ENCODE assay signal across 17 cellular contexts in the genomic region with DNA sequence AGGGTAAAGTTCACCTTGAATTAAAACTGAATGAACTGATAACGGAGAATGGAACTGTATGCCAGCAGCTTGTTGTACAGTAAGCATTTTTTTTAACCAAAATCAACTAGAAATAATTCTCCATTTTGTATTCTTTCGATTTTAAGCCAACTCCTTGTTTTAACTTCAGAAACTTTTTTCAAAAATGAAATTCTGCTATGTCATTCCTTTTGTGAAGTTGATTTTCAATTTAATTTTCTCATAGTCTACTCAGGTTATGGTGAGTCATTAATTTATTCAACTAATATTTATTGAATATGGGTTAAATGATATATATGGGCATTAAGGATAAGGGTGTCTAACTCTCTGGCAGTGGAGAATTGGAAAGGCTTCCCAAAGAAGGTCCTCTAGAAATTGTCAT.
"Had no signal": no experiment of that assay in that cellular context is flagged by ENCODE, and none has a peak within 500 bp of the region (broad histone marks: within the 10 kb centered on the region; RNA-seq: fewer than 3 reads in every experiment).

No MANE protein-coding gene starts in this region.

- H3K4me1 Mint-ChIP-seq: neural crest cell had no signal

- H3K4me3 ChIP-seq: ascending aorta, dorsolateral prefrontal cortex, thoracic aorta had no signal

- DNase-seq: activated CD4-positive, alpha-beta T cell treated with anti-CD3 and anti-CD28 coated beads for 48 hours; activated effector memory CD4-positive, alpha-beta T cell treated with Interleukin-2 at 50 U/mL for 16 hours; activated T-cell treated with anti-CD3 and anti-CD28 coated beads for 4 hours; dorsolateral prefrontal cortex; head of caudate nucleus; stimulated activated CD4-positive, alpha-beta T cell treated with anti-CD3 and anti-CD28 coated beads, Interleukin-15, amount 100 ng/mL, for 24 hours; stimulated activated CD4-positive, alpha-beta T cell treated with anti-CD3 and anti-CD28 coated beads, Interleukin-4, amount 100 ng/mL, for 24 hours; stimulated activated naive CD8-positive, alpha-beta T cell treated with anti-CD3 and anti-CD28 coated beads, Interleukin-15, amount 100 ng/mL, for 72 hours; SW 1271 had no signal

- H3K27me3 Mint-ChIP-seq: memory B cell; stimulated activated naive CD8-positive, alpha-beta T cell treated with anti-CD3 and anti-CD28 coated beads, Interleukin-15, amount 100 ng/mL, for 72 hours had no signal

- H3K4me3 Mint-ChIP-seq: memory B cell; neural crest cell; stimulated activated naive CD8-positive, alpha-beta T cell treated with anti-CD3 and anti-CD28 coated beads, Interleukin-15, amount 100 ng/mL, for 72 hours had no signal

- H3K27ac ChIP-seq: ascending aorta, dorsolateral prefrontal cortex, parathyroid adenoma, thoracic aorta had no signal

- H3K9ac ChIP-seq: parathyroid adenoma had no signal

- H2AFZ ChIP-seq: parathyroid adenoma had no signal

- H3K27ac Mint-ChIP-seq: memory B cell had no signal

- H3K27me3 ChIP-seq: ascending aorta, dorsolateral prefrontal cortex had no signal

- FAIRE-seq: bronchial epithelial cell had no signal

- H3K4me1 ChIP-seq: ascending aorta, parathyroid adenoma had no signal

- ATAC-seq: esophagus mucosa; left lobe of liver; stimulated activated naive CD8-positive, alpha-beta T cell treated with anti-CD3 and anti-CD28 coated beads, Interleukin-15, amount 100 ng/mL, for 72 hours had no signal
